In genomic region chr10:129942391-129942790, GRCh38 we compare ENCODE assay signal across 22 cellular contexts. TPM values are rescaled to one million over a fixed set of nuclear protein-coding genes. Genes with fewer than 3 reads are reported as not detected.
"Had no signal": no experiment of that assay in that cellular context is flagged by ENCODE, and none has a peak within 500 bp of the region (broad histone marks: within the 10 kb centered on the region; RNA-seq: fewer than 3 reads in every experiment).

No MANE protein-coding gene starts in this region.

- H3K27me3 ChIP-seq: brain microvascular endothelial cell, MG63 had no signal

- H3K4me3 ChIP-seq: MG63 had no signal

- DNase-seq: activated CD4-positive, alpha-beta T cell treated with anti-CD3 and anti-CD28 coated beads for 48 hours; activated CD4-positive, alpha-beta T cell treated with anti-CD3 and anti-CD28 coated beads, Interleukin-2, amount 50 U/mL, for 4 hours; activated CD4-positive, CD25-positive, alpha-beta regulatory T cell treated with anti-CD3 and anti-CD28 coated beads, Interleukin-2, amount 50 U/mL, for 72 hours; activated CD8-positive, alpha-beta memory T cell treated with anti-CD3 and anti-CD28 coated beads, Interleukin-2, amount 50 U/mL, for 48 hours; activated CD8-positive, alpha-beta T cell treated with anti-CD3 and anti-CD28 coated beads, Interleukin-2, amount 10 ng/mL, durations not matched to agents 7 days and 5 days; activated gamma-delta T cell; activated naive CD4-positive, alpha-beta T cell treated with anti-CD3 and anti-CD28 coated beads for 36 hours; activated T-cell treated with anti-CD3 and anti-CD28 coated beads, Interleukin-2, amount 50 U/mL, for 1 hour; brain microvascular endothelial cell; NCI-H1105; NCI-H1436; NCI-H1694 treated with DMSO at 0.1 percent for 48 hours; NCI-H2029 treated with DMSO at 0.1 percent for 48 hours; NCI-H510A treated with DMSO at 0.1 percent for 48 hours; NCI-H69; PC-3; SHP77 treated with DMSO at 0.1 percent for 48 hours; T-helper 17 cell; T-helper 9 cell had no signal

- ATAC-seq: activated CD8-positive, alpha-beta T cell treated with anti-CD3 and anti-CD28 coated beads, Interleukin-2, amount 10 ng/mL, durations not matched to agents 7 days and 5 days; PC-3; T-helper 17 cell; WTC11 had no signal

- H3K36me3 ChIP-seq: brain microvascular endothelial cell had no signal

- H3K9me3 ChIP-seq: MG63 had no signal

- H3K27ac ChIP-seq: brain microvascular endothelial cell had no signal

RNA-seq across cellular contexts. Expression of gene EBF3, which starts 21.7 kb away (rescaled TPM):
- total RNA-seq: activated CD8-positive, alpha-beta T cell treated with anti-CD3 and anti-CD28 coated beads, Interleukin-2, amount 10 ng/mL, durations not matched to agents 7 days and 5 days; activated naive CD4-positive, alpha-beta T cell treated with anti-CD3 and anti-CD28 coated beads for 36 hours; activated T-helper 1 cell treated with anti-CD3 and anti-CD28 coated beads, Interleukin-12 subunit alpha, Interleukin-12 subunit beta, Interleukin-2, Interleukin-4 antibody, amounts not matched to agents 30 ng/mL and 10 ng/mL and 1 ng/mL, durations not matched to agents 14 hours and 24 hours and 36 hours; PC-3; T-helper 17 cell had no signal
